ENCODE assay signal across 30 cellular contexts in genomic region chr7:70241776-70242175, GRCh38.
"Had no signal": no experiment of that assay in that cellular context is flagged by ENCODE, and none has a peak within 500 bp of the region (broad histone marks: within the 10 kb centered on the region; RNA-seq: fewer than 3 reads in every experiment).

No MANE protein-coding gene starts in this region.

- H3K36me3 Mint-ChIP-seq: immature natural killer cell; naive B cell; naive thymus-derived CD8-positive, alpha-beta T cell had no signal

- H3K4me3 Mint-ChIP-seq: dendritic cell treated with granulocyte-macrophage colony-stimulating factor and Interleukin-4, amounts not matched to agents 40 ng/mL and 50 ng/mL, for 4 days; effector memory CD8-positive, alpha-beta T cell; endodermal cell; immature natural killer cell; mesothelial cell of epicardium; naive B cell; naive thymus-derived CD8-positive, alpha-beta T cell had no signal

- DNase-seq: colonic mucosa; cortex of kidney; effector CD8-positive, alpha-beta T cell; effector memory CD8-positive, alpha-beta T cell; endodermal cell; erythroblast; esophagus squamous epithelium; foreskin fibroblast; foreskin melanocyte; gastrocnemius medialis; heart left ventricle; hypothalamus; immature natural killer cell; islet precursor cell; kidney; kidney glomerular epithelial cell; left cardiac atrium; left lung; left ventricle myocardium superior; lower lobe of right lung; mesenchymal stem cell; mucosa of descending colon; naive B cell; naive thymus-derived CD8-positive, alpha-beta T cell had no signal

- H3K4me3 ChIP-seq: colonic mucosa, esophagus squamous epithelium, gastrocnemius medialis, heart left ventricle, hepatocyte, left lung, lower lobe of right lung, mucosa of descending colon had no signal

- ATAC-seq: effector memory CD8-positive, alpha-beta T cell; esophagus mucosa; heart left ventricle; left cardiac atrium; left lung; left ventricle myocardium superior; lower lobe of right lung; mucosa of descending colon; naive thymus-derived CD8-positive, alpha-beta T cell had no signal

- H3K27ac ChIP-seq: colonic mucosa, epithelial cell of prostate, esophagus squamous epithelium, gastrocnemius medialis, heart left ventricle, hepatocyte, left lung, lower lobe of right lung had no signal

- H3K27me3 Mint-ChIP-seq: dendritic cell treated with granulocyte-macrophage colony-stimulating factor and Interleukin-4, amounts not matched to agents 40 ng/mL and 50 ng/mL, for 4 days; effector memory CD8-positive, alpha-beta T cell; naive B cell had no signal

- H3K27ac Mint-ChIP-seq: dendritic cell treated with granulocyte-macrophage colony-stimulating factor and Interleukin-4, amounts not matched to agents 40 ng/mL and 50 ng/mL, for 4 days; effector memory CD8-positive, alpha-beta T cell; endodermal cell; immature natural killer cell; mesothelial cell of epicardium; naive thymus-derived CD8-positive, alpha-beta T cell had no signal

- FAIRE-seq: endometrium, kidney had no signal

- H3K4me1 ChIP-seq: colonic mucosa, esophagus squamous epithelium, gastrocnemius medialis, left lung, lower lobe of right lung had no signal

- H3K27me3 ChIP-seq: colonic mucosa, esophagus squamous epithelium, gastrocnemius medialis, heart left ventricle, hepatocyte, left lung had no signal

- H3K36me3 ChIP-seq: colonic mucosa, esophagus squamous epithelium, gastrocnemius medialis, heart left ventricle, left lung, lower lobe of right lung had no signal

- H2AFZ ChIP-seq: hepatocyte had no signal

- H3K79me2 ChIP-seq: hepatocyte had no signal

- H3K4me2 ChIP-seq: hepatocyte had no signal

- H3K9me3 ChIP-seq: colonic mucosa, esophagus squamous epithelium, gastrocnemius medialis, heart left ventricle, left lung, lower lobe of right lung, mucosa of descending colon had no signal

- H3K9me3 Mint-ChIP-seq: dendritic cell treated with granulocyte-macrophage colony-stimulating factor and Interleukin-4, amounts not matched to agents 40 ng/mL and 50 ng/mL, for 4 days; effector memory CD8-positive, alpha-beta T cell; endodermal cell; immature natural killer cell; naive B cell; naive thymus-derived CD8-positive, alpha-beta T cell had no signal
